14 cellular contexts compared by ENCODE assay signal in the genomic region with DNA sequence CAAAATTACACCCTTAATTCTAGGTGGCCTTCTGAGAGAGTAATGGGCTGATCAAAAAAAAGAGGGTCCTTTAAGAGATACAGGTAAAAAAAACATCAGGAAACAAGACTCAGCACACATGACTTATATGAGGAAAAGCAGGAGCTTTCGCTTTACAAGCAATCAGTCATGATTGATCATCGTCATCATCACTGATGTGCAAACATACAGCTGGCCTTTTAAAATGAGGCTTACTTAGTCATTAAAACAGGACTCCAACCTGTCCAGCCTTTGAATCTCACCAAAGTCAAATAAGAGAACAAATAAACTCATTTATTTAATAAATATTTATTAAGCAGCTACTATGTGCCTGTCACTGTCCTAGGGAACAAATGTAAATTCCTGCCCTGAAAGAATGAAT.
DNase-seq lines count a peak whose midpoint lies in the region; ATAC-seq lines count a peak whose summit lies in the region.
"Had no signal": no experiment of that assay in that cellular context is flagged by ENCODE, and none has a peak within 500 bp of the region (broad histone marks: within the 10 kb centered on the region; RNA-seq: fewer than 3 reads in every experiment).

No MANE protein-coding gene starts in this region.

- in situ Hi-C loops in G401 (cut with HindIII; ENCODE audit: low sequenced_read_pairs): no loop called here

- DNase-seq in NCI-H146 (lab: John Stamatoyannopoulos, UW) (peak; percentile 55), NCI-H146 treated with DMSO at 0.1 percent for 48 hours (lab: John Stamatoyannopoulos, UW; ENCODE audit: unreplicated experiment) (no peak), NCI-H69 (lab: John Stamatoyannopoulos, UW) (peak; percentile 56), RKO (ENCODE audit: low spot score) (peak; percentile 21), G401 (ENCODE audit: low spot score) (no peak)
- DNase-seq: AML-193; Caco-2; Calu3; CD4-positive, alpha-beta T cell; CD8-positive, alpha-beta T cell; GDM1 had no signal

- no peak for ATAC-seq in HG03521 (IDR thresholded peaks at IDR 0.05; ENCODE audit: unreplicated experiment)
- ATAC-seq: A549; CD8-positive, alpha-beta T cell; GM12878 had no signal

Comparison
In these comparisons a context has a peak if more than half of its experiments do, and no peak if none do; other contexts are left out.
1. DNase-seq: peak in NCI-H146 (single experiment), NCI-H69 (single experiment) and RKO (single experiment); none in NCI-H146 treated with DMSO at 0.1 percent for 48 hours (single experiment) and G401 (single experiment).